ENCODE assay signal across 8 cellular contexts in the genomic region with DNA sequence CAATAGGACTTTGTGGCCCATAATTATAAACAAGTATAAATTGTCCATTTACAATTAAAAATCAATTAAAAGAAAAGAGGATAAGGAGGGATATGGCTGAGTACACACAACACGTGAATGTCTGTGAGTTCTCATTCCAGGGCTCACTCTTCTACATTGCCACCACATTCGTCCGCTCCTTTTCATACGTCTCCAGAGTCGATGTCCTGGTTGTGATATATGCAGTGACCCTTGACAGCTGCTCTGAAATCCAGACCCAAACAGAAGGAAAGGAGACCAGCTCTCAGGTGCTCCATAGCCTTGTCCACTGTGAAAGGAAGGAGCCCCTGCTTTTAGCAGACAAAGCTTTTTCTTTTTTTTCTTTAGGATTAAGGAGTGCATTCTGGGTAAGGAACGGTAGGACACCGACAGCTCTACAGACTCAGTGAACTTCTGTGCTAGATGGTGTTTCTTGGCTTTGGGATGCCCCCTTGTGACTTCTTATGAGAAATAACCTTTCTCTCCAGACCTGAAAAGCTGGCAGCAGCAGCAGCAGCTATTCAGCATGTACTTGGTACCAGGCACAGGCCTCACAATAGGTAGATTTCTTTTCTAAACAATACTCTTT. TPM values are rescaled to one million over a fixed set of nuclear protein-coding genes. Genes with fewer than 3 reads are reported as not detected.
DNase-seq lines count a peak whose midpoint lies in the region; ATAC-seq and TF ChIP-seq lines count a peak whose summit lies in the region.

No MANE protein-coding gene starts in this region.

- H2AFZ ChIP-seq in mesenchymal stem cell (ENCODE audit: low read depth, low read length), result no peak overlapping the region

- peak; percentile 69 for TF ChIP-seq CTCF in choroid plexus epithelial cell (conservative IDR thresholded peaks at IDR 0.05; ENCODE audit: low read depth, low read length)

- no peak overlapping the region for H3K14ac ChIP-seq in mesenchymal stem cell (ENCODE audit: low read length in 2 of 2)

- peaks cover 32% of the 10 kb centered on the region for H3K36me3 ChIP-seq in NT2/D1 (ENCODE audit: insufficient read depth, insufficient read length, low read length)
- peaks cover 19 to 60% of the 10 kb centered on the region in 2 experiments for H3K36me3 ChIP-seq in mesenchymal stem cell (ENCODE audit: control insufficient read depth in 1 of 2, insufficient read depth in 2 of 2, low read depth in 1 of 2, low read length in 2 of 2)

- H2BK12ac ChIP-seq in mesenchymal stem cell (ENCODE audit: low read length in 2 of 2), result no peak overlapping the region

- no peaks in the 10 kb centered on the region for H3K27me3 ChIP-seq in NT2/D1 (ENCODE audit: insufficient read depth, insufficient read length)
- no peaks in the 10 kb centered on the region for H3K27me3 ChIP-seq in mesenchymal stem cell (ENCODE audit: control insufficient read depth in 1 of 2, insufficient read depth in 1 of 2, low read length in 2 of 2)

- H3K4me2 ChIP-seq in mesenchymal stem cell (ENCODE audit: low read length, poor library complexity, severe bottlenecking), result no peak overlapping the region

- H4K91ac ChIP-seq in mesenchymal stem cell (ENCODE audit: low read length), result no peak overlapping the region

- H3K4ac ChIP-seq in mesenchymal stem cell (ENCODE audit: low read depth in 1 of 2, low read length in 2 of 2), result no peak overlapping the region

- peaks cover 3% of the 10 kb centered on the region for H3K79me1 ChIP-seq in mesenchymal stem cell (replicated peaks; ENCODE audit: low read length, poor library complexity, severe bottlenecking)

- H2BK120ac ChIP-seq in mesenchymal stem cell (ENCODE audit: low read depth, low read length), result no peak overlapping the region

- H3K9me3 ChIP-seq in NT2/D1 (ENCODE audit: insufficient read depth, low read length), result no peaks in the 10 kb centered on the region
- no peaks in the 10 kb centered on the region for H3K9me3 ChIP-seq in mesenchymal stem cell (ENCODE audit: control insufficient read depth, low read length)

- H3K27ac ChIP-seq in mesenchymal stem cell (ENCODE audit: low read length, poor library complexity, severe bottlenecking), result no peak overlapping the region

- no peak overlapping the region for H4K8ac ChIP-seq in mesenchymal stem cell (ENCODE audit: low read length)

- no peak overlapping the region for H3K23ac ChIP-seq in mesenchymal stem cell (ENCODE audit: low read length in 2 of 2)

- H2BK15ac ChIP-seq in mesenchymal stem cell (ENCODE audit: low read depth, poor library complexity, severe bottlenecking), result no peak overlapping the region

- H3K9ac ChIP-seq in NT2/D1 (ENCODE audit: insufficient read length, low read depth) (no peak overlapping the region), mesenchymal stem cell (ENCODE audit: low read length) (peak overlapping the region; percentile 30)

- no peaks in the 10 kb centered on the region for H3K4me1 ChIP-seq in NT2/D1 (ENCODE audit: insufficient read depth, insufficient read length)
- no peaks in the 10 kb centered on the region for H3K4me1 ChIP-seq in mesenchymal stem cell (ENCODE audit: control insufficient read depth, insufficient read depth, low read depth, low read length)

- ATAC-seq in HG02970 (IDR thresholded peaks at IDR 0.05; ENCODE audit: low FRiP score, unreplicated experiment) (no peak), GM19035 (IDR thresholded peaks at IDR 0.05; ENCODE audit: unreplicated experiment) (no peak)

- WGBS in mesenchymal stem cell, result 70% methylated on average over 7 of the region's 7 CpGs

- no peak overlapping the region for H3K18ac ChIP-seq in mesenchymal stem cell (ENCODE audit: low read depth in 1 of 2, low read length in 2 of 2)

- DNase-seq in DMS79 (lab: John Stamatoyannopoulos, UW), result peak; percentile 60
- DNase-seq in HUDEP-2 (lab: John Stamatoyannopoulos, UW; ENCODE audit: unreplicated experiment in 76 of 76), result peak in 48 of 76 experiments; percentile 4 to 73 (median 24)
- peak; percentile 83 for DNase-seq in NT2/D1 (ENCODE audit: low read depth, low spot score)
- peak; percentile 95 for DNase-seq in choroid plexus epithelial cell (ENCODE audit: low read depth)
- DNase-seq in mesenchymal stem cell, result peak; percentile 87
- no peak for DNase-seq in activated CD4-positive, alpha-beta T cell treated with anti-CD3 and anti-CD28 coated beads for 4 hours

- H2AK5ac ChIP-seq in mesenchymal stem cell (ENCODE audit: low read length, severe bottlenecking), result no peak overlapping the region

- no peak overlapping the region for H2BK5ac ChIP-seq in mesenchymal stem cell (ENCODE audit: low read depth, low read length, poor library complexity, severe bottlenecking)

- H3K4me3 ChIP-seq in NT2/D1 (ENCODE audit: insufficient read length, low read depth), result no peak overlapping the region
- H3K4me3 ChIP-seq in choroid plexus epithelial cell (ENCODE audit: low read depth, low read length), result no peak overlapping the region
- H3K4me3 ChIP-seq in mesenchymal stem cell (ENCODE audit: insufficient read depth in 1 of 2, low read depth in 1 of 2, low read length in 2 of 2), result no peak overlapping the region

RNA-seq across cellular contexts. Expression of a gene that starts 19.7 kb away (rescaled TPM):
- polyA plus RNA-seq in mesenchymal stem cell (2013, experiment 1 of 2), result 0.10 TPM
- polyA plus RNA-seq in mesenchymal stem cell (2013, experiment 2 of 2), result 0.04 TPM

RNA-seq across cellular contexts. Expression of a gene that starts 51.5 kb away (rescaled TPM):
- polyA plus RNA-seq in mesenchymal stem cell (2013, experiment 1 of 2), result 19.7 TPM
- polyA plus RNA-seq in mesenchymal stem cell (2013, experiment 2 of 2), result 20.0 TPM

RNA-seq across cellular contexts. Expression of a gene that starts 54.3 kb away (rescaled TPM):
- 17.8 TPM for polyA plus RNA-seq in mesenchymal stem cell (2013, experiment 1 of 2)
- polyA plus RNA-seq in mesenchymal stem cell (2013, experiment 2 of 2), result 16.6 TPM

RNA-seq across cellular contexts. Expression of a gene that starts 54.5 kb away (rescaled TPM):
- polyA plus RNA-seq in mesenchymal stem cell (2013, experiment 1 of 2), result 100 TPM
- polyA plus RNA-seq in mesenchymal stem cell (2013, experiment 2 of 2), result 102 TPM

Comparison
In these comparisons a context has a peak if more than half of its experiments do, and no peak if none do; other contexts are left out.
1. DNase-seq: peak in DMS79 (single experiment), HUDEP-2 (48 of 76), NT2/D1 (single experiment), choroid plexus epithelial cell (single experiment) and mesenchymal stem cell (single experiment); none in activated CD4-positive, alpha-beta T cell treated with anti-CD3 and anti-CD28 coated beads for 4 hours (0 of 2).